Comparison of ENCODE assay signal across 8 cellular contexts in the genomic region with DNA sequence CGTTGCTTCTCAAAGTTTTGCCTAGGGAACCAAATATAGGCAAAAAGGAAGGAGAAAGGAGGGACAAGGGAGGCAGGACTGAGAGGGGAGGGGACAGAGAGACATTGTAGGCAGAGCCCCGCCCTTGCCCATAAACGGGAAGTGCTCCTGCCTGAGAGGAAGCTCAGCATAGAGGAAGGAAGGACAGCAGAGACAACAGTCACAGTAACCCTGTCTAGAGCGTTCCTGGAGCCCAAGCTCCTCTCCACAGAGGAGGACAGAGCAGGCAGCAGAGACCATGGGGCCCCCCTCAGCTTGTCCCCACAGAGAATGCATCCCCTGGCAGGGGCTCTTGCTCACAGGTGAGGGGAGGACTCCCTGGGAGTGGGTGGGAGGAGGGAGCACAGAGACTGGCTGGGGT. TPM values are rescaled to one million over a fixed set of nuclear protein-coding genes. Genes with fewer than 3 reads are reported as not detected.
DNase-seq lines count a peak whose midpoint lies in the region; ATAC-seq and TF ChIP-seq lines count a peak whose summit lies in the region.

A gene (plus strand): TSS at position 169 of the 400 bp plus-strand sequence. CDS start 109 bp downstream, at position 278.

- H3K27ac Mint-ChIP-seq in activated T-cell treated with anti-CD3 and anti-CD28 coated beads, Interleukin-2, amount 50 U/mL, for 72 hours = peak within 1 kb of the TSS; percentile 88

- H3K79me2 ChIP-seq in smooth muscle cell (ENCODE audit: low read depth) = no peaks in the 10 kb centered on the region

- H3F3A ChIP-seq in smooth muscle cell (ENCODE audit: low read depth) = no peaks in the 10 kb centered on the region

- H3K27ac ChIP-seq in esophagus squamous epithelium (peak within 1 kb of the TSS in 2 of 4 donors; percentile 40 to 42), smooth muscle cell (ENCODE audit: low read depth) (no peak within 1 kb of the TSS)

- H3K27me3 ChIP-seq in esophagus squamous epithelium (peaks cover 0 to 30% (median 0%) of the 10 kb centered on the region in 4 donors), smooth muscle cell (ENCODE audit: low read depth) (no peaks in the 10 kb centered on the region)

- no peaks in the 10 kb centered on the region for H3K4me1 ChIP-seq in esophagus squamous epithelium
- no peaks in the 10 kb centered on the region for H3K4me1 ChIP-seq in smooth muscle cell (ENCODE audit: low read depth)

- peak within 1 kb of the TSS; percentile 82 to 84 for H3K4me3 Mint-ChIP-seq in activated T-cell treated with anti-CD3 and anti-CD28 coated beads, Interleukin-2, amount 50 U/mL, for 72 hours

- WGBS in esophagus squamous epithelium, 2 donors = 28 to 33% methylated on average over 4 of the region's 4 CpGs
- WGBS in smooth muscle cell (ENCODE audit: low lambda C conversion rate) = 55% methylated on average over 4 of the region's 4 CpGs

- peaks cover 0 to 6% (median 2%) of the 10 kb centered on the region in 3 donors for H3K9me3 ChIP-seq in esophagus squamous epithelium
- no peaks in the 10 kb centered on the region for H3K9me3 ChIP-seq in smooth muscle cell (replicated peaks; ENCODE audit: low read depth)

- H3K27me3 Mint-ChIP-seq in activated T-cell treated with anti-CD3 and anti-CD28 coated beads, Interleukin-2, amount 50 U/mL, for 72 hours (ENCODE audit: low read depth) = no peaks in the 10 kb centered on the region

- no peaks in the 10 kb centered on the region for H4K20me1 ChIP-seq in smooth muscle cell (ENCODE audit: low read depth)

- H3K36me3 Mint-ChIP-seq in activated T-cell treated with anti-CD3 and anti-CD28 coated beads, Interleukin-2, amount 50 U/mL, for 72 hours (ENCODE audit: insufficient read depth in 2 of 2) = peaks cover 8 to 15% of the 10 kb centered on the region in 2 donors

- no peak within 1 kb of the TSS for H2AFZ ChIP-seq in smooth muscle cell (ENCODE audit: low read depth)

- no peak within 1 kb of the TSS for H3K4me2 ChIP-seq in smooth muscle cell

- peak; percentile 55 for ATAC-seq in GM18870 (IDR thresholded peaks at IDR 0.05; ENCODE audit: unreplicated experiment)
- ATAC-seq in activated T-cell treated with anti-CD3 and anti-CD28 coated beads, Interleukin-2, amount 50 U/mL, for 72 hours (replicated peaks in 1 of 2) = peak; percentile 94 to 97
- ATAC-seq in HG03135 (IDR thresholded peaks at IDR 0.05; ENCODE audit: unreplicated experiment) = no peak

- H3K4me3 ChIP-seq in esophagus squamous epithelium (peak within 1 kb of the TSS in 1 of 4 donors; percentile 37), smooth muscle cell (no peak within 1 kb of the TSS)

- TF ChIP-seq CTCF in esophagus squamous epithelium (IDR thresholded peaks at IDR 0.05) (no peak), smooth muscle cell (IDR thresholded peaks at IDR 0.05; ENCODE audit: borderline replicate concordance, insufficient read depth, poor library complexity, severe bottlenecking) (no peak)

- H3K36me3 ChIP-seq in esophagus squamous epithelium (no peaks in the 10 kb centered on the region), smooth muscle cell (ENCODE audit: low read depth) (no peaks in the 10 kb centered on the region)

- TF ChIP-seq POLR2A in esophagus squamous epithelium (IDR thresholded peaks at IDR 0.05) = peak in 1 of 4 donors; percentile 46

- peaks cover 25% of the 10 kb centered on the region for H3K4me1 Mint-ChIP-seq in activated T-cell treated with anti-CD3 and anti-CD28 coated beads, Interleukin-2, amount 50 U/mL, for 72 hours (ENCODE audit: low read depth)

- peaks cover under 1 to 2% of the 10 kb centered on the region in 2 donors for H3K9me3 Mint-ChIP-seq in activated T-cell treated with anti-CD3 and anti-CD28 coated beads, Interleukin-2, amount 50 U/mL, for 72 hours

- H3K9ac ChIP-seq in smooth muscle cell (ENCODE audit: low read depth) = no peak within 1 kb of the TSS

- peak; percentile 60 for DNase-seq in NAMALWA (ENCODE audit: low spot score)
- DNase-seq in activated T-cell treated with anti-CD3 and anti-CD28 coated beads, Interleukin-2, amount 50 U/mL, for 72 hours = peak; percentile 61
- peak; percentile 80 for DNase-seq in medulla oblongata (ENCODE audit: extremely low spot score)
- no peak for DNase-seq in esophagus squamous epithelium (lab: John Stamatoyannopoulos, UW)
- DNase-seq in smooth muscle cell (lab: John Stamatoyannopoulos, UW; ENCODE audit: unreplicated experiment) = no peak
- DNase-seq in NCI-H2029 (lab: John Stamatoyannopoulos, UW) = no peak

- intact Hi-C loops in esophagus squamous epithelium (cut with DNase I) = no loop called here

RNA-seq across cellular contexts. Expression of the gene that starts here (rescaled TPM):
- total RNA-seq in activated T-cell treated with anti-CD3 and anti-CD28 coated beads, Interleukin-2, amount 50 U/mL, for 72 hours = 10 to 100 TPM; 38.4 to 41.7 TPM
- total RNA-seq in esophagus squamous epithelium (1 to 10 TPM in 1 of 4 donors, under 1 TPM in 1, not detected in 2; 0.57 to 3.7 TPM), smooth muscle cell (not detected in 2 replicates)
- polyA plus RNA-seq in smooth muscle cell = not detected in 2 replicates

Comparison
In these comparisons a context has a peak if more than half of its experiments do, and no peak if none do; other contexts are left out.
1. RNA of the gene that starts here (total RNA-seq): 38.4 to 41.7 TPM in activated T-cell treated with anti-CD3 and anti-CD28 coated beads, Interleukin-2, amount 50 U/mL, for 72 hours; 0.57 to 3.7 TPM in esophagus squamous epithelium and not detected in smooth muscle cell; every median in the first group is over 4 times any median in the second.
2. DNase-seq: peak in NAMALWA (single experiment), activated T-cell treated with anti-CD3 and anti-CD28 coated beads, Interleukin-2, amount 50 U/mL, for 72 hours (2 of 2) and medulla oblongata (single experiment); none in esophagus squamous epithelium (single experiment), smooth muscle cell (single experiment) and NCI-H2029 (single experiment).